1 cellular context compared by ENCODE assay signal in genomic region chr11:111909378-111909777, GRCh38.
TF ChIP-seq lines count a peak whose summit lies in the region.

No MANE protein-coding gene starts in this region.

TF ChIP-seq in GM23338, 12 proteins besides CTCF, POLR2A, EP300 and RAD21 (continued from another document):
- TF ChIP-seq POLR2AphosphoS5 (IDR thresholded peaks at IDR 0.05; ENCODE audit: low read depth) = no peak
- TF ChIP-seq ZNF331 (CRISPR knock-in tag; IDR thresholded peaks at IDR 0.05; ENCODE audit: low read depth) = no peak
- TF ChIP-seq ZNF114 (CRISPR knock-in tag; IDR thresholded peaks at IDR 0.05) = no peak
- TF ChIP-seq EZH2 (IDR thresholded peaks at IDR 0.05; ENCODE audit: low read depth, unreplicated experiment) = no peak
- no peak for TF ChIP-seq EZH2phosphoT487 (IDR thresholded peaks at IDR 0.05; ENCODE audit: unreplicated experiment)
- no peak for TF ChIP-seq REST (IDR thresholded peaks at IDR 0.05; ENCODE audit: unreplicated experiment)
- no peak for TF ChIP-seq NANOG (IDR thresholded peaks at IDR 0.05; ENCODE audit: borderline replicate concordance)
